Comparison of ENCODE assay signal across 10 cellular contexts in the genomic region with DNA sequence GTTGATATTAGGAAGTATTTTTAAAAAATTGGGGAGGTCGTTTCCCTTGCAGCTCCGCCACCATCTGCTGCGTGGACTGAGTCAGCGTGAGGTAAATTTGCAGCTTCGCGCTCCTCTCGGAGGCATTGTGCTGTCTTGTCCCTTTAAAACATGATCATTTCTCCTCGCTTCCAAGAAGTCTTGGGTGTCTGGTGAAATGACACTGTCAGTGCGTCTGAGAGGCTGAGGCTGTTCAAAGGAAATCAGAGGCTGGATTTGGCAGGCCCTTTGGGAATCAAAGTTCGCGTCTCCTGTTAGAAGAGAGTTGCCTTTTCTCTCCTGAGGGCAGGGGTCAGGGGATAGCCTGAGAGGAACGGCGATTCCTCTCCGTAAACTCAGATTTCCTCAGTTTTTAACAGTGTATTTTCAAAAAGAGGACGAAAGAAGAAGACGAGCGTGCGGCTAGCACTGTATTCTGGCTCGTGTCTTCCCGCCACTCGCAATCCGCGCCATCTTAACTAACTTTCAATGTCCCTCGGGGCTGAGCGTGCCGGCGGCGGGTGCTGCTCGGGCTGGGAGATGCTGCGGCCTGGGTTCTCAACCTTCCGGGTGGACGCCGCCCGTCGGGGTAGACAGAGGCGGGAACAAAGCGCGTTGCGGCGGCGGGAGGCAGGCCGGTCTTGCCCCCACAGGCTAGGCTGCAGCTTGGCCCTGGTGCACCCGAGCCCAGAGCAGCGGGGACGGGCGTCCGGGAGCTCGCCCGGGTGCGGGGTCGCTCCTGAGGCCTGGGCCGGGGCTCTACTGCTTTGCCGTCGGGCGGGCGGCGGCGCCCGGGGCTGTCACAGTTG. TPM values are rescaled to one million over a fixed set of nuclear protein-coding genes. Genes with fewer than 3 reads are reported as not detected.
DNase-seq lines count a peak whose midpoint lies in the region; ATAC-seq, FAIRE-seq and TF ChIP-seq lines count a peak whose summit lies in the region.
"Had no signal": no experiment of that assay in that cellular context is flagged by ENCODE, and none has a peak within 500 bp of the region (broad histone marks: within the 10 kb centered on the region; RNA-seq: fewer than 3 reads in every experiment).

No MANE protein-coding gene starts in this region.

- peak overlapping the region; percentile 78 for H3K4me2 ChIP-seq in GM23338

- peak; percentile 64 for DNase-seq in GM23338 (ENCODE audit: low spot score)
- no peak for DNase-seq in activated T-helper 2 cell treated with anti-CD3 and anti-CD28 coated beads, Interferon-gamma antibody, Interleukin-2, Interleukin-4, amounts not matched to agents 10 μg/mL and 5 μg/mL and 100 μg/mL, durations not matched to agents 14 hours and 24 hours and 36 hours (ENCODE audit: low spot score)
- DNase-seq in gastrocnemius medialis = no peak
- no peak for DNase-seq in vagina (ENCODE audit: extremely low spot score in 2 of 2)
- no peak for DNase-seq in RCC 7860 (ENCODE audit: low spot score)
- DNase-seq: GDM1 had no signal

- H3K4me1 ChIP-seq in GM23338 (ENCODE audit: insufficient read depth) = peaks cover 16% of the 10 kb centered on the region
- peaks cover 6 to 7% of the 10 kb centered on the region in 2 donors for H3K4me1 ChIP-seq in gastrocnemius medialis
- H3K4me1 ChIP-seq in vagina = peaks cover 14% of the 10 kb centered on the region

- no peak overlapping the region for H3K27ac ChIP-seq in GM23338 (ENCODE audit: low read depth)
- no peak overlapping the region for H3K27ac ChIP-seq in gastrocnemius medialis
- H3K27ac ChIP-seq in vagina = no peak overlapping the region

- H3K36me3 ChIP-seq in GM23338 (ENCODE audit: insufficient read depth) = no peaks in the 10 kb centered on the region
- no peaks in the 10 kb centered on the region for H3K36me3 ChIP-seq in gastrocnemius medialis
- H3K36me3 ChIP-seq in vagina = no peaks in the 10 kb centered on the region

- peaks cover 23% of the 10 kb centered on the region; the same call in 1 of the 2 replicates for H3F3A ChIP-seq in GM23338 (replicated peaks; ENCODE audit: low read depth)

- peak overlapping the region; percentile 54 for H3K4me3 ChIP-seq in GM23338
- H3K4me3 ChIP-seq in iPS-11a (ENCODE audit: low read depth, low read length) = peak overlapping the region; percentile 10
- H3K4me3 ChIP-seq in gastrocnemius medialis = peak overlapping the region in 3 of 4 donors; percentile 15 to 23 (median 18)
- H3K4me3 ChIP-seq in vagina = peak overlapping the region in 1 of 2 donors; percentile 14

- no peak for TF ChIP-seq CTCF in GM23338 (conservative IDR thresholded peaks at IDR 0.05; ENCODE audit: low read depth in 2 of 2)
- TF ChIP-seq CTCF in gastrocnemius medialis (IDR thresholded peaks at IDR 0.05 in 4 of 5, conservative IDR thresholded peaks at IDR 0.05 in 1 of 5) = no peak
- TF ChIP-seq CTCF in vagina (IDR thresholded peaks at IDR 0.05) = no peak

- peaks cover 100% of the 10 kb centered on the region for H3K27me3 ChIP-seq in GM23338 (ENCODE audit: insufficient read depth)
- peaks cover 67 to 80% (median 74%) of the 10 kb centered on the region in 3 donors for H3K27me3 ChIP-seq in gastrocnemius medialis
- H3K27me3 ChIP-seq in vagina = peaks cover 30% of the 10 kb centered on the region

- H3K9me3 Mint-ChIP-seq in GM23338 = no peaks in the 10 kb centered on the region
- H3K9me3 Mint-ChIP-seq in activated T-helper 2 cell treated with anti-CD3 and anti-CD28 coated beads, Interferon-gamma antibody, Interleukin-2, Interleukin-4, amounts not matched to agents 10 μg/mL and 5 μg/mL and 100 μg/mL, durations not matched to agents 14 hours and 24 hours and 36 hours = no peaks in the 10 kb centered on the region

- H3K27me3 Mint-ChIP-seq in GM23338 (ENCODE audit: insufficient read depth, low read depth, poor library complexity) = peaks cover 74% of the 10 kb centered on the region
- peaks cover 84% of the 10 kb centered on the region for H3K27me3 Mint-ChIP-seq in activated T-helper 2 cell treated with anti-CD3 and anti-CD28 coated beads, Interferon-gamma antibody, Interleukin-2, Interleukin-4, amounts not matched to agents 10 μg/mL and 5 μg/mL and 100 μg/mL, durations not matched to agents 14 hours and 24 hours and 36 hours (ENCODE audit: low read depth)

- H3K9me3 ChIP-seq in gastrocnemius medialis = no peaks in the 10 kb centered on the region
- no peaks in the 10 kb centered on the region for H3K9me3 ChIP-seq in vagina

- no peaks in the 10 kb centered on the region for H3K9me2 ChIP-seq in GM23338 (ENCODE audit: insufficient read depth)

- no peak overlapping the region for H3K27ac Mint-ChIP-seq in GM23338
- H3K27ac Mint-ChIP-seq in activated T-helper 2 cell treated with anti-CD3 and anti-CD28 coated beads, Interferon-gamma antibody, Interleukin-2, Interleukin-4, amounts not matched to agents 10 μg/mL and 5 μg/mL and 100 μg/mL, durations not matched to agents 14 hours and 24 hours and 36 hours = peak overlapping the region; percentile 19

- peak overlapping the region; percentile 79 for H3K4me3 Mint-ChIP-seq in GM23338
- peak overlapping the region; percentile 49 for H3K4me3 Mint-ChIP-seq in activated T-helper 2 cell treated with anti-CD3 and anti-CD28 coated beads, Interferon-gamma antibody, Interleukin-2, Interleukin-4, amounts not matched to agents 10 μg/mL and 5 μg/mL and 100 μg/mL, durations not matched to agents 14 hours and 24 hours and 36 hours (ENCODE audit: low read depth)

- intact Hi-C loops in activated T-helper 2 cell treated with anti-CD3 and anti-CD28 coated beads, Interferon-gamma antibody, Interleukin-2, Interleukin-4, amounts not matched to agents 10 μg/mL and 5 μg/mL and 100 μg/mL, durations not matched to agents 14 hours and 24 hours and 36 hours (cut with micrococcal nuclease) = loop anchor here (1.0 to 10.0 kb wide), 4 partner anchors 11 to 697 kb away; a partner anchor contains a TSS
- intact Hi-C loops in gastrocnemius medialis (cut with DNase I; ENCODE audit: low total_unique reads) = no loop called here
- intact Hi-C loops in vagina (cut with DNase I) = no loop called here

- H2AFZ ChIP-seq in GM23338 = peak overlapping the region; percentile 95

- TF ChIP-seq POLR2A in gastrocnemius medialis (IDR thresholded peaks at IDR 0.05) (no peak), vagina (IDR thresholded peaks at IDR 0.05) (no peak)

- H4K20me1 ChIP-seq in GM23338 (replicated peaks; ENCODE audit: insufficient read depth) = peaks cover 13% of the 10 kb centered on the region

- ATAC-seq in GM23338 = peak; percentile 56
- ATAC-seq in gastrocnemius medialis = no peak
- ATAC-seq in GM21390 (IDR thresholded peaks at IDR 0.05; ENCODE audit: unreplicated experiment) = no peak
- ATAC-seq in GM19455 (IDR thresholded peaks at IDR 0.05; ENCODE audit: unreplicated experiment) = no peak

- H3K79me2 ChIP-seq in GM23338 (replicated peaks; ENCODE audit: insufficient read depth) = no peaks in the 10 kb centered on the region

- no peak for FAIRE-seq in RCC 7860 (lab: Jason Lieb, UNC)

- H3K4me1 Mint-ChIP-seq in GM23338 = peaks cover 31% of the 10 kb centered on the region
- peaks cover 25% of the 10 kb centered on the region for H3K4me1 Mint-ChIP-seq in activated T-helper 2 cell treated with anti-CD3 and anti-CD28 coated beads, Interferon-gamma antibody, Interleukin-2, Interleukin-4, amounts not matched to agents 10 μg/mL and 5 μg/mL and 100 μg/mL, durations not matched to agents 14 hours and 24 hours and 36 hours (ENCODE audit: low read depth)

- in situ Hi-C loops in gastrocnemius medialis (cut with MboI; ENCODE audit: low sequenced_read_pairs in 4 of 4) = no loop called here

- H3K36me3 Mint-ChIP-seq in GM23338 (ENCODE audit: low read depth) = no peaks in the 10 kb centered on the region; the same call in 2 of the 3 replicates
- peaks cover 10% of the 10 kb centered on the region for H3K36me3 Mint-ChIP-seq in activated T-helper 2 cell treated with anti-CD3 and anti-CD28 coated beads, Interferon-gamma antibody, Interleukin-2, Interleukin-4, amounts not matched to agents 10 μg/mL and 5 μg/mL and 100 μg/mL, durations not matched to agents 14 hours and 24 hours and 36 hours (ENCODE audit: low read depth)

TF ChIP-seq in GM23338, 12 proteins besides CTCF, POLR2A, EP300 and RAD21 (continues in another document):
- TF ChIP-seq, protein P1, sequence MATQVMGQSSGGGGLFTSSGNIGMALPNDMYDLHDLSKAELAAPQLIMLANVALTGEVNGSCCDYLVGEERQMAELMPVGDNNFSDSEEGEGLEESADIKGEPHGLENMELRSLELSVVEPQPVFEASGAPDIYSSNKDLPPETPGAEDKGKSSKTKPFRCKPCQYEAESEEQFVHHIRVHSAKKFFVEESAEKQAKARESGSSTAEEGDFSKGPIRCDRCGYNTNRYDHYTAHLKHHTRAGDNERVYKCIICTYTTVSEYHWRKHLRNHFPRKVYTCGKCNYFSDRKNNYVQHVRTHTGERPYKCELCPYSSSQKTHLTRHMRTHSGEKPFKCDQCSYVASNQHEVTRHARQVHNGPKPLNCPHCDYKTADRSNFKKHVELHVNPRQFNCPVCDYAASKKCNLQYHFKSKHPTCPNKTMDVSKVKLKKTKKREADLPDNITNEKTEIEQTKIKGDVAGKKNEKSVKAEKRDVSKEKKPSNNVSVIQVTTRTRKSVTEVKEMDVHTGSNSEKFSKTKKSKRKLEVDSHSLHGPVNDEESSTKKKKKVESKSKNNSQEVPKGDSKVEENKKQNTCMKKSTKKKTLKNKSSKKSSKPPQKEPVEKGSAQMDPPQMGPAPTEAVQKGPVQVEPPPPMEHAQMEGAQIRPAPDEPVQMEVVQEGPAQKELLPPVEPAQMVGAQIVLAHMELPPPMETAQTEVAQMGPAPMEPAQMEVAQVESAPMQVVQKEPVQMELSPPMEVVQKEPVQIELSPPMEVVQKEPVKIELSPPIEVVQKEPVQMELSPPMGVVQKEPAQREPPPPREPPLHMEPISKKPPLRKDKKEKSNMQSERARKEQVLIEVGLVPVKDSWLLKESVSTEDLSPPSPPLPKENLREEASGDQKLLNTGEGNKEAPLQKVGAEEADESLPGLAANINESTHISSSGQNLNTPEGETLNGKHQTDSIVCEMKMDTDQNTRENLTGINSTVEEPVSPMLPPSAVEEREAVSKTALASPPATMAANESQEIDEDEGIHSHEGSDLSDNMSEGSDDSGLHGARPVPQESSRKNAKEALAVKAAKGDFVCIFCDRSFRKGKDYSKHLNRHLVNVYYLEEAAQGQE (IDR thresholded peaks at IDR 0.05; ENCODE audit: unreplicated experiment) = no peak
- no peak for TF ChIP-seq JUNB (IDR thresholded peaks at IDR 0.05; ENCODE audit: unreplicated experiment)
- TF ChIP-seq POLR2AphosphoS5 (IDR thresholded peaks at IDR 0.05; ENCODE audit: low read depth) = no peak

RNA-seq across cellular contexts. Expression of a gene that starts 11.5 kb away (rescaled TPM):
- total RNA-seq in GM23338 (2014; rRNA removed; shearing (Covaris generic)) = not detected in 2 replicates
- not detected in 2 replicates for polyA plus RNA-seq in GM23338 (2016; fragmentation: Nextera tagmentation; extraction: Ambion mirVana)
- 0.02 TPM in 1 of 2 replicates, not detected in the other for total RNA-seq in activated T-helper 2 cell treated with anti-CD3 and anti-CD28 coated beads, Interferon-gamma antibody, Interleukin-2, Interleukin-4, amounts not matched to agents 10 μg/mL and 5 μg/mL and 100 μg/mL, durations not matched to agents 14 hours and 24 hours and 36 hours
- total RNA-seq in gastrocnemius medialis (not detected), vagina (not detected)
- total RNA-seq: lung microvascular endothelial cell had no signal
